1 cellular context compared by ENCODE assay signal in the genomic region with DNA sequence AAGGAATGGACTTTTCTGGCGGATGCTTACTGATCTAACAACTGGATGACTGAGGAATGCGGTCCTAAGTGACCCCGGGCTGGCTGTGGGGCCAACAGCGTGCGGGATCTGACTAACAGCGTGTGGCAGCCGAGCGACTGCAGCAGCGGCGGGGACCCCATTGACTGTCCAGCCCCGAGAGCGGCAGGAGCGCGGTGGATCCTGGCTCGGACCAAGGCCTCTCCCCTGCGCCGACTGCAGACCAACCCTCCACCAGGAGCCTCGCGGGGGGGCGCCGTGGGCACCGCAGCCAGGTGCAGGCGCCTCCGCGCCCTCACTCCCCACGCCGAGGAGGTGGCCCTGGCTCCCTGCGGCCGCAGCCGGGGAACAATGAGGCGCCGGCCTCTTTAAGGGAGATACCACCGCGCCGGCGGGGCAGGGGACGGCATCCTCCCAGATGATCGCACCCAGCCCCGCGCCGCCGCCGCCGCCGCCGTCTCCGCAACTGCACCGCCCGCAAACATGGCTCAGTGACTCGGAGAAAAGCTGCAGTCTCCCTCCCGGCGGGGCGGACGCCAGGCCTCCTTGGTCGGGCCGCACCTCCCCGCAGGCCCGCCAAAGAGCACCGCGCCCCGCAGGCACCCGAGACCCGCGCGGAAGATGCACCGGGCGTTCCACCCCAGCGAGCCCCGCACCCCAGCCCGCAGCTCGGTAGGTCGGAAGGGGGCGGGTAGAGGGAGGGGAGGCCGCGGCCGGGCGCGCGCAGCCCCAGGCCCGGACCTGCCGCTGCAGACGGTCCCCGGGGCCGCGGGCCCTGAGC.
TF ChIP-seq lines count a peak whose summit lies in the region.

No MANE protein-coding gene starts in this region.

TF ChIP-seq in H1, 55 proteins besides CTCF, POLR2A, EP300 and RAD21:
- TF ChIP-seq CHD1 (IDR thresholded peaks at IDR 0.05; ENCODE audit: low read depth, low read length) (no peak), JUND (IDR thresholded peaks at IDR 0.05; ENCODE audit: low read length) (no peak), BCL11A (IDR thresholded peaks at IDR 0.05; ENCODE audit: low read depth in 2 of 2, low read length in 2 of 2) (no peak), GTF2F1 (IDR thresholded peaks at IDR 0.05; ENCODE audit: borderline replicate concordance, low read depth, low read length) (no peak), ATF3 (IDR thresholded peaks at IDR 0.05; ENCODE audit: insufficient read depth, low read depth, low read length) (no peak), RBBP5 (IDR thresholded peaks at IDR 0.05; ENCODE audit: borderline replicate concordance, low read depth, low read length) (peak; percentile 13; the same call in 1 of the 2 replicates), EGR1 (IDR thresholded peaks at IDR 0.05; ENCODE audit: borderline replicate concordance, low read depth, low read length) (no peak), SIRT6 (IDR thresholded peaks at IDR 0.05; ENCODE audit: low read length) (no peak), KDM1A (IDR thresholded peaks at IDR 0.05; ENCODE audit: borderline replicate concordance, low read length) (no peak; the same call in 1 of the 2 replicates), TAF7 (optimal IDR thresholded peaks at IDR 0.05; ENCODE audit: borderline replicate concordance, low read depth, low read length) (peak; percentile 59), ASH2L (IDR thresholded peaks at IDR 0.05; ENCODE audit: low read length) (peak; percentile 5), KDM4A (IDR thresholded peaks at IDR 0.05; ENCODE audit: low read depth, low read length, severe bottlenecking) (peak; percentile 90), EZH2 (IDR thresholded peaks at IDR 0.05; ENCODE audit: low read depth, low read length, severe bottlenecking) (no peak), PHF8 (conservative IDR thresholded peaks at IDR 0.05; ENCODE audit: low read depth, low read length) (peak; percentile 55), USF2 (IDR thresholded peaks at IDR 0.05; ENCODE audit: low read length) (no peak)
